In genomic region chr2:9590635-9591034, GRCh38 we compare ENCODE assay signal across 2 cellular contexts.
TF ChIP-seq lines count a peak whose summit lies in the region.

No MANE protein-coding gene starts in this region.

TF ChIP-seq in HEK293, 187 proteins besides CTCF, POLR2A, EP300 and RAD21:
- TF ChIP-seq ZNF501 (tag by site-specific recombination; IDR thresholded peaks at IDR 0.05) = no peak
- no peak for TF ChIP-seq ZNF302 (tag by site-specific recombination; IDR thresholded peaks at IDR 0.05; ENCODE audit: low read depth)
- no peak for TF ChIP-seq ZNF677 (tag by site-specific recombination; IDR thresholded peaks at IDR 0.05)
- TF ChIP-seq ZNF530 (tag by site-specific recombination; IDR thresholded peaks at IDR 0.05; ENCODE audit: low read depth) = no peak
- no peak for TF ChIP-seq ZNF335 (tag by site-specific recombination; conservative IDR thresholded peaks at IDR 0.05)
- TF ChIP-seq ZNF350 (tag by site-specific recombination; IDR thresholded peaks at IDR 0.05) = no peak
- no peak for TF ChIP-seq ZNF670 (tag by site-specific recombination; IDR thresholded peaks at IDR 0.05; ENCODE audit: low read depth)
- no peak for TF ChIP-seq REST (tag by site-specific recombination; IDR thresholded peaks at IDR 0.05)
- no peak for TF ChIP-seq ZNF658 (tag by site-specific recombination; IDR thresholded peaks at IDR 0.05)
- no peak for TF ChIP-seq SALL2 (tag by site-specific recombination; IDR thresholded peaks at IDR 0.05; ENCODE audit: borderline replicate concordance)
- TF ChIP-seq PRDM6 (tag by site-specific recombination; IDR thresholded peaks at IDR 0.05) = 0 out of 2 replicates have a peak, but pooled peaks have one; percentile 25
- TF ChIP-seq ZBTB44 (tag by site-specific recombination; IDR thresholded peaks at IDR 0.05) = no peak
- TF ChIP-seq OSR2 (tag by site-specific recombination; IDR thresholded peaks at IDR 0.05) = no peak
- no peak for TF ChIP-seq ZNF623 (tag by site-specific recombination; IDR thresholded peaks at IDR 0.05)
- 0 out of 2 replicates have a peak, but pooled peaks have one; percentile 32 for TF ChIP-seq SP7 (tag by site-specific recombination; IDR thresholded peaks at IDR 0.05)

TF ChIP-seq in HepG2, 621 proteins besides CTCF, POLR2A, EP300 and RAD21:
- no peak for TF ChIP-seq E2F1 (CRISPR knock-in tag; IDR thresholded peaks at IDR 0.05)
- no peak for TF ChIP-seq MATR3 (CRISPR knock-in tag; IDR thresholded peaks at IDR 0.05)
- TF ChIP-seq HINFP (CRISPR knock-in tag; IDR thresholded peaks at IDR 0.05; ENCODE audit: low read depth) = no peak
- TF ChIP-seq KAT7 (CRISPR knock-in tag; IDR thresholded peaks at IDR 0.05; ENCODE audit: borderline replicate concordance) = no peak
- no peak for TF ChIP-seq BATF2 (CRISPR knock-in tag; IDR thresholded peaks at IDR 0.05)
- no peak for TF ChIP-seq CCAR2 (optimal IDR thresholded peaks at IDR 0.05; ENCODE audit: low read depth, low read length)
- TF ChIP-seq NFRKB (IDR thresholded peaks at IDR 0.05) = no peak
- TF ChIP-seq NFE2 (CRISPR knock-in tag; IDR thresholded peaks at IDR 0.05) = no peak
- no peak for TF ChIP-seq ZNF704 (CRISPR knock-in tag; IDR thresholded peaks at IDR 0.05; ENCODE audit: borderline replicate concordance)
